8 cellular contexts compared by ENCODE assay signal in the genomic region with DNA sequence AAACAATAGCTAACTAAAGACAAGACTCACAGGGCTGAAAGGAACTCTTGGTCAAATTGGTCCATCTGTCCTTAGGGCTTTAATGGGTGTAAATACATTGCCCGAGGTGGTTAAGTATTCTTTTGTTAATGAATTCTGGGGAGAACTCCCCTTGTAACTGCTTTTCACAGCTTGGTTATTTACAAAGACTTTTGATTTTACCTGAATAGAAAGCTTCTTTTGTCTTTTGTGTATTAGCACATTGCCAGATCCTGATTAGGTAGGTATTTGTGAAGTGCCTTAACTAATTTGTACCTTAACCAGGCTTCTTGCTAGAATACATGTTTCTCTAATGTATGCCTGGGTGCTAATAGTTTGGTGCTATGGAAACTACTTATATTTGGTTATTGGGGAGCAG. TPM values are rescaled to one million over a fixed set of nuclear protein-coding genes. Genes with fewer than 3 reads are reported as not detected.
DNase-seq lines count a peak whose midpoint lies in the region; ATAC-seq, FAIRE-seq and TF ChIP-seq lines count a peak whose summit lies in the region.

No MANE protein-coding gene starts in this region.

- H3K36me3 Mint-ChIP-seq in mesothelial cell of epicardium = peaks cover 23% of the 10 kb centered on the region

- H3K27me3 ChIP-seq in heart right ventricle (no peaks in the 10 kb centered on the region), K562 (ENCODE audit: control insufficient read depth in 2 of 2, insufficient read depth in 2 of 2, low read length in 2 of 2) (no peaks in the 10 kb centered on the region), upper lobe of left lung (no peaks in the 10 kb centered on the region)

- DNase-seq in heart right ventricle (no peak), Right ventricle myocardium inferior (ENCODE audit: missing footprints) (no peak), K562 (ENCODE audit: extremely low read depth in 1 of 4, low spot score in 3 of 4) (no peak), mesothelial cell of epicardium (ENCODE audit: low spot score in 2 of 2, unreplicated experiment in 2 of 2) (no peak), upper lobe of left lung (no peak), SW480 (ENCODE audit: low spot score) (no peak), NCI-H226 (no peak)
- no peak for DNase-seq in central memory CD4-positive, alpha-beta T cell

- CTCF ChIA-PET in K562 (lab: Yijun Ruan, JAX; ENCODE audit: low intra/inter-chr PET ratio) = no interaction called here

- no peak for TF ChIP-seq EP300 in K562 (IDR thresholded peaks at IDR 0.05; ENCODE audit: low read length)
- no peak for TF ChIP-seq EP300 in upper lobe of left lung (IDR thresholded peaks at IDR 0.05)

- peaks cover 96% of the 10 kb centered on the region for H3K79me2 ChIP-seq in K562 (ENCODE audit: control insufficient read depth, insufficient read depth, low read length)

- H3K27me3 Mint-ChIP-seq in mesothelial cell of epicardium (ENCODE audit: low read depth) = no peaks in the 10 kb centered on the region

- peaks cover 0 to 47% (median 0%) of the 10 kb centered on the region in 9 donors for H3K36me3 ChIP-seq in heart right ventricle
- peaks cover 64% of the 10 kb centered on the region; the same call in 2 of the 3 replicates for H3K36me3 ChIP-seq in K562 (ENCODE audit: control insufficient read depth, insufficient read depth, low read length)
- no peaks in the 10 kb centered on the region for H3K36me3 ChIP-seq in upper lobe of left lung

- H3K9me1 ChIP-seq in K562 (ENCODE audit: control insufficient read depth, insufficient read depth, low read length) = no peaks in the 10 kb centered on the region

- in situ Hi-C loops in K562 (cut with MboI) = loop anchor here (5.0 kb wide), 1 partner anchor 112 kb away; no protein-coding TSS in a partner anchor

- no peak overlapping the region for H2AFZ ChIP-seq in K562 (ENCODE audit: low read depth, low read length)

- no peak overlapping the region for H3K9ac ChIP-seq in K562 (ENCODE audit: insufficient read depth in 1 of 2, low read depth in 2 of 2, low read length in 2 of 2)

- peak overlapping the region; percentile 96 for H3K27ac Mint-ChIP-seq in mesothelial cell of epicardium

- BruUV-seq in K562 (replicated peaks; lab: Mats Ljungman, UMichigan) = no TSS peak

- no peaks in the 10 kb centered on the region for H3K9me3 Mint-ChIP-seq in mesothelial cell of epicardium

- ATAC-seq in heart right ventricle (no peak), Right ventricle myocardium inferior (no peak), K562 (no peak), upper lobe of left lung (ENCODE audit: low FRiP score in 2 of 2) (no peak)

- H4K20me1 ChIP-seq in K562 (replicated peaks; ENCODE audit: control insufficient read depth, insufficient read depth, low read length) = 0 out of 2 replicates have a peak, but pooled peaks cover 4% of the 10 kb centered on the region

- no peak for FAIRE-seq in K562 (lab: Jason Lieb, UNC)

- H3K4me1 Mint-ChIP-seq in mesothelial cell of epicardium = peaks cover 65% of the 10 kb centered on the region

- intact Hi-C loops in heart right ventricle (cut with DNase I) (loop anchor here in 1 of 10 donors (5.0 kb wide), 1 partner anchor 107 kb away; no protein-coding TSS in a partner anchor), Right ventricle myocardium inferior (cut with DNase I) (no loop called here), K562 (cut with micrococcal nuclease) (loop anchor here (10.0 kb wide), 1 partner anchor 299 kb away; no protein-coding TSS in a partner anchor)

- H3K4me1 ChIP-seq in heart right ventricle = peaks cover 9 to 99% (median 96%) of the 10 kb centered on the region in 9 donors
- H3K4me1 ChIP-seq in K562 (replicated peaks in 1 of 2; ENCODE audit: control insufficient read depth in 2 of 2, insufficient read depth in 2 of 2, low read length in 2 of 2) = peaks cover 3 to 25% of the 10 kb centered on the region in 2 experiments; a peak in 4 of 5 replicates
- H3K4me1 ChIP-seq in upper lobe of left lung = peaks cover 92 to 97% (median 94%) of the 10 kb centered on the region in 4 donors

- H3K4me3 Mint-ChIP-seq in mesothelial cell of epicardium = no peak overlapping the region

- no peak overlapping the region for H3K4me2 ChIP-seq in K562 (ENCODE audit: insufficient read depth, low read length)

- peak overlapping the region in 1 of 10 donors; percentile 27 for H3K4me3 ChIP-seq in heart right ventricle
- no peak overlapping the region for H3K4me3 ChIP-seq in K562
- no peak overlapping the region for H3K4me3 ChIP-seq in upper lobe of left lung

- TF ChIP-seq POLR2A in K562 (conservative IDR thresholded peaks at IDR 0.05) (no peak), upper lobe of left lung (IDR thresholded peaks at IDR 0.05) (no peak)

- TF ChIP-seq CTCF in heart right ventricle (IDR thresholded peaks at IDR 0.05) (no peak), K562 (IDR thresholded peaks at IDR 0.05 in 2 of 3, conservative IDR thresholded peaks at IDR 0.05 in 1 of 3; ENCODE audit: insufficient read depth in 2 of 3, low read depth in 1 of 3, low read length in 3 of 3) (no peak), mesothelial cell of epicardium (IDR thresholded peaks at IDR 0.05; ENCODE audit: unreplicated experiment) (no peak), upper lobe of left lung (IDR thresholded peaks at IDR 0.05) (no peak)

- WGBS in heart right ventricle, 2 donors = 64 to 79% methylated on average over 1 of the region's 1 CpG
- WGBS in K562 (ENCODE audit: insufficient coverage, low coverage, missing lambda C conversion rate) = 50% methylated on average over 1 of the region's 1 CpG
- 38 to 64% methylated on average over 1 of the region's 1 CpG for WGBS in upper lobe of left lung, 2 donors

- no peak for TF ChIP-seq RAD21 in K562 (CRISPR knock-in tag; conservative IDR thresholded peaks at IDR 0.05 in 1 of 2, IDR thresholded peaks at IDR 0.05 in 1 of 2)

- H3K9me3 ChIP-seq in heart right ventricle (no peaks in the 10 kb centered on the region), K562 (replicated peaks; ENCODE audit: control insufficient read depth, insufficient read depth, low read depth, low read length) (no peaks in the 10 kb centered on the region), upper lobe of left lung (no peaks in the 10 kb centered on the region)

- POLR2A ChIA-PET in K562 (lab: Yijun Ruan, JAX) = interaction anchor here (0.6 to 8.0 kb wide), 12 partner anchors 8 to 800 kb away, joined by 3 to 109 read pairs (median 3); a partner anchor contains a TSS

- H3K27ac ChIP-seq in heart right ventricle (peak overlapping the region in 7 of 10 donors; percentile 29 to 95 (median 81)), K562 (ENCODE audit: extremely low read depth, low read depth, low read length) (no peak overlapping the region), upper lobe of left lung (peak overlapping the region; percentile 62 to 96 (median 84))

TF ChIP-seq in K562, 482 proteins besides CTCF, POLR2A, EP300 and RAD21:
- TF ChIP-seq RFX1 (IDR thresholded peaks at IDR 0.05) (peak; percentile 9; the same call in 1 of the 2 replicates), HNRNPLL (IDR thresholded peaks at IDR 0.05; ENCODE audit: low read depth, low read length, poor library complexity, severe bottlenecking) (no peak)
TF ChIP-seq in K562: peak in this region for 1.

RNA-seq across cellular contexts. Expression of a gene that starts 14.0 kb away (rescaled TPM):
- total RNA-seq in heart right ventricle = 10 to 100 TPM; 38.0 to 74.0 (median 56.3) TPM
- 10 to 100 TPM; 12.2 to 41.7 TPM for polyA plus RNA-seq in heart right ventricle
- total RNA-seq in Right ventricle myocardium inferior = 45.9 TPM
- total RNA-seq in K562 (2011; cell fraction: chromatin; rRNA removed; ENCODE audit: low replicate concordance) = 221 and 585 TPM in 2 replicates
- 101 and 147 TPM in 2 replicates for total RNA-seq in K562 (2011; cell fraction: nucleolus; rRNA removed)
- 282 and 390 TPM in 2 replicates for total RNA-seq in K562 (2011; cell fraction: nucleoplasm; rRNA removed)
- 38.9 and 47.3 TPM in 2 replicates for total RNA-seq in K562 (2014; rRNA removed)
- 59.0 and 66.0 TPM in 2 replicates for total RNA-seq in K562 (2014; rRNA removed; fragmentation: Illumina TruSeq; extraction: Trizol)
- total RNA-seq in K562 (2015; rRNA removed; fragmentation: Illumina TruSeq; extraction: Trizol) = 45.5 and 49.7 TPM in 2 replicates
- 57.8 and 61.9 TPM in 2 replicates for total RNA-seq in K562 (2021)
- polyA plus RNA-seq in K562 (2011; rRNA removed) = 56.2 and 63.4 TPM in 2 replicates
- 32.8 and 58.4 TPM in 2 replicates for polyA plus RNA-seq in K562 (2011; cell fraction: cytosol; rRNA removed)
- polyA plus RNA-seq in K562 (2011; cell fraction: nucleus; rRNA removed) = 192 and 194 TPM in 2 replicates
- polyA plus RNA-seq in K562 (2012) = 33.7 and 57.7 TPM in 2 replicates
- 57.6 and 70.8 TPM in 2 replicates for polyA plus RNA-seq in K562 (2014; fragmentation: Illumina TruSeq; extraction: Trizol)
- 10 to 100 TPM; 50.0 to 53.6 TPM for polyA plus RNA-seq in K562 (2014; fragmentation: Nextera tagmentation; extraction: Ambion mirVana)
- polyA plus RNA-seq in K562 (2014; rRNA removed) = 55.3 and 61.3 TPM in 2 replicates
- 167 and 232 TPM in 2 replicates for polyA minus RNA-seq in K562 (2011; rRNA and poly(A)+ RNA removed)
- 39.1 and 51.9 TPM in 2 replicates for polyA minus RNA-seq in K562 (2011; cell fraction: cytosol; rRNA and poly(A)+ RNA removed)
- polyA minus RNA-seq in K562 (2011; cell fraction: nucleus; rRNA and poly(A)+ RNA removed) = 209 and 435 TPM in 2 replicates
- 178 to 183 TPM (median 180 TPM) in 3 replicates for total RNA-seq in mesothelial cell of epicardium
- total RNA-seq in upper lobe of left lung = 100 to 1,000 TPM; 102 to 500 (median 155) TPM
